In genomic region chr2:237201461-237202287, GRCh38 we compare ENCODE assay signal across 8 cellular contexts.
DNase-seq lines count a peak whose midpoint lies in the region; ATAC-seq and TF ChIP-seq lines count a peak whose summit lies in the region.

No MANE protein-coding gene starts in this region.

- no peaks in the 10 kb centered on the region for H3K9me3 Mint-ChIP-seq in activated CD4-positive, alpha-beta memory T cell treated with anti-CD3 and anti-CD28 coated beads for 36 hours
- no peaks in the 10 kb centered on the region for H3K9me3 Mint-ChIP-seq in activated CD4-positive, alpha-beta memory T cell treated with anti-CD3 and anti-CD28 coated beads, Interleukin-2, amount 10 ng/mL, durations not matched to agents 7 days and 5 days
- no peaks in the 10 kb centered on the region for H3K9me3 Mint-ChIP-seq in T-cell

- ATAC-seq in T-cell (replicated peaks in 1 of 4): no peak

- no peak overlapping the region for H3K27ac Mint-ChIP-seq in activated CD4-positive, alpha-beta memory T cell treated with anti-CD3 and anti-CD28 coated beads for 36 hours
- H3K27ac Mint-ChIP-seq in activated CD4-positive, alpha-beta memory T cell treated with anti-CD3 and anti-CD28 coated beads, Interleukin-2, amount 10 ng/mL, durations not matched to agents 7 days and 5 days: no peak overlapping the region
- H3K27ac Mint-ChIP-seq in T-cell: no peak overlapping the region

- intact Hi-C loops in activated CD4-positive, alpha-beta memory T cell treated with anti-CD3 and anti-CD28 coated beads for 36 hours (cut with micrococcal nuclease): no loop called here

- TF ChIP-seq CTCF in fibroblast of mammary gland (conservative IDR thresholded peaks at IDR 0.05; ENCODE audit: control insufficient read depth, insufficient read depth, low read depth, low read length): no peak

- H3K27me3 Mint-ChIP-seq in activated CD4-positive, alpha-beta memory T cell treated with anti-CD3 and anti-CD28 coated beads for 36 hours: peaks cover 3% of the 10 kb centered on the region
- peaks cover 8% of the 10 kb centered on the region for H3K27me3 Mint-ChIP-seq in activated CD4-positive, alpha-beta memory T cell treated with anti-CD3 and anti-CD28 coated beads, Interleukin-2, amount 10 ng/mL, durations not matched to agents 7 days and 5 days
- H3K27me3 Mint-ChIP-seq in T-cell: peaks cover 10 to 12% of the 10 kb centered on the region in 2 donors

- CTCF ChIA-PET in activated CD4-positive, alpha-beta memory T cell treated with anti-CD3 and anti-CD28 coated beads for 36 hours (lab: Charles Lee): interaction anchor here (1.7 kb wide), 1 partner anchor 370 kb away, joined by 4 read pairs; no protein-coding TSS in a partner anchor
- CTCF ChIA-PET in activated CD4-positive, alpha-beta memory T cell treated with anti-CD3 and anti-CD28 coated beads, Interleukin-2, amount 10 ng/mL, durations not matched to agents 7 days and 5 days (lab: Charles Lee): no interaction called here
- CTCF ChIA-PET in T-cell (lab: Charles Lee): no interaction called here

- no peaks in the 10 kb centered on the region for H3K4me1 Mint-ChIP-seq in activated CD4-positive, alpha-beta memory T cell treated with anti-CD3 and anti-CD28 coated beads for 36 hours (ENCODE audit: low read depth)
- no peaks in the 10 kb centered on the region for H3K4me1 Mint-ChIP-seq in activated CD4-positive, alpha-beta memory T cell treated with anti-CD3 and anti-CD28 coated beads, Interleukin-2, amount 10 ng/mL, durations not matched to agents 7 days and 5 days
- no peaks in the 10 kb centered on the region for H3K4me1 Mint-ChIP-seq in T-cell

- no peak overlapping the region for H3K4me3 ChIP-seq in fibroblast of mammary gland (ENCODE audit: control insufficient read depth, low read depth, low read length)

- DNase-seq in activated CD4-positive, alpha-beta memory T cell treated with anti-CD3 and anti-CD28 coated beads for 36 hours: peak; percentile 58
- DNase-seq in activated CD4-positive, alpha-beta memory T cell treated with anti-CD3 and anti-CD28 coated beads, Interleukin-2, amount 10 ng/mL, durations not matched to agents 7 days and 5 days: no peak
- peak; percentile 98 for DNase-seq in M059J (ENCODE audit: low read depth)
- DNase-seq in fibroblast of mammary gland (ENCODE audit: low read depth): peak; percentile 99
- DNase-seq in stimulated activated CD8-positive, alpha-beta memory T cell treated with anti-CD3 and anti-CD28 coated beads, Interleukin-4, amount 100 ng/mL, for 24 hours (ENCODE audit: low read depth): peak; percentile 10
- DNase-seq in NCI-H1092 (lab: John Stamatoyannopoulos, UW): no peak
- no peak for DNase-seq in T-cell
- no peak for DNase-seq in activated CD8-positive, alpha-beta memory T cell treated with anti-CD3 and anti-CD28 coated beads, Interleukin-2, amount 50 U/mL, for 48 hours

- POLR2A ChIA-PET in activated CD4-positive, alpha-beta memory T cell treated with anti-CD3 and anti-CD28 coated beads for 36 hours (lab: Charles Lee): no interaction called here
- POLR2A ChIA-PET in activated CD4-positive, alpha-beta memory T cell treated with anti-CD3 and anti-CD28 coated beads, Interleukin-2, amount 10 ng/mL, durations not matched to agents 7 days and 5 days (lab: Charles Lee): no interaction called here
- POLR2A ChIA-PET in T-cell (lab: Charles Lee): no interaction called here

- no peak overlapping the region for H3K4me3 Mint-ChIP-seq in activated CD4-positive, alpha-beta memory T cell treated with anti-CD3 and anti-CD28 coated beads for 36 hours
- H3K4me3 Mint-ChIP-seq in activated CD4-positive, alpha-beta memory T cell treated with anti-CD3 and anti-CD28 coated beads, Interleukin-2, amount 10 ng/mL, durations not matched to agents 7 days and 5 days: no peak overlapping the region
- no peak overlapping the region for H3K4me3 Mint-ChIP-seq in T-cell

- no peaks in the 10 kb centered on the region for H3K36me3 Mint-ChIP-seq in activated CD4-positive, alpha-beta memory T cell treated with anti-CD3 and anti-CD28 coated beads for 36 hours
- no peaks in the 10 kb centered on the region for H3K36me3 Mint-ChIP-seq in activated CD4-positive, alpha-beta memory T cell treated with anti-CD3 and anti-CD28 coated beads, Interleukin-2, amount 10 ng/mL, durations not matched to agents 7 days and 5 days (ENCODE audit: low read depth)
- no peaks in the 10 kb centered on the region for H3K36me3 Mint-ChIP-seq in T-cell

Comparison
In these comparisons a context has a peak if more than half of its experiments do, and no peak if none do; other contexts are left out.
1. DNase-seq: peak in activated CD4-positive, alpha-beta memory T cell treated with anti-CD3 and anti-CD28 coated beads for 36 hours (single experiment), M059J (single experiment), fibroblast of mammary gland (single experiment) and stimulated activated CD8-positive, alpha-beta memory T cell treated with anti-CD3 and anti-CD28 coated beads, Interleukin-4, amount 100 ng/mL, for 24 hours (single experiment); none in activated CD4-positive, alpha-beta memory T cell treated with anti-CD3 and anti-CD28 coated beads, Interleukin-2, amount 10 ng/mL, durations not matched to agents 7 days and 5 days (single experiment), NCI-H1092 (single experiment), T-cell (0 of 34) and activated CD8-positive, alpha-beta memory T cell treated with anti-CD3 and anti-CD28 coated beads, Interleukin-2, amount 50 U/mL, for 48 hours (single experiment).